1 cellular context compared by ENCODE assay signal in the genomic region with DNA sequence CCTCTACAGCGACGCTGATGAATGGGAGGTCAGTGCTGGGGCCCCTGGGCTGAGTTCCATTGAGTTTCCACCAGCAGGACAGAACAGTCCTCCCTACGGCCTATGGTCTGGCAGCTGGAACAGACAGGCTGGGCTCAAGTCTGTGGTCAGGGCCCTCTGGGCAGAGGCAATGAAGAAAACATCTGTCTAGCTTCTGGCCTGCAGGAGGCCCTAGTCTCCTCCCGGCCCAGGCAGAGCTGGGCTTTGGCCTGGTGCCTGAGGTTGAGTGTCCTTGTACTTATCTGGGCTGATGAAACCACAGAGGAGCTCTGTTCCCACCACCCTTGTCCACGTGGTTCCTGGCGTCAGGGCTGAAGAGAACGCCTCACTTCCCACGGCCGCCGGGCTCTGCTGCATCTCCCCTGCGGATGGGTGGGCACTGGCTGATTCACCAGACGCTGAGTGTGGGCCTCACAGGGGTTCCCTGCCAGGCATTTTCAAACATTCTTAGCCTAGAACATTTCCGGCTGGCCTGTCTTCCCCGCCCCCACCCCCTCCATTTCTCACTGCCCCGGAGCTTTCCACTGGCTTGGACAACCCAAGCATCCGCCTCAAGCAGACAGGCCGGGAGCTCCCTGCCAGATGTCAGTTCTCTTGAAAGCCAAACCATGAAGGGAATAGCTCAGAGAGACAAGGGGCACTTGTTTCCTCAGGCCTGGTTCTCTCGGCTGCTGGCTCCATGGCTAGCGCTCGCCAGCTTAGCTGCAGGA.
TF ChIP-seq lines count a peak whose summit lies in the region.

No MANE protein-coding gene starts in this region.

TF ChIP-seq in HepG2, 621 proteins besides CTCF, POLR2A, EP300 and RAD21 (continued from another document):
- TF ChIP-seq, protein P1, sequence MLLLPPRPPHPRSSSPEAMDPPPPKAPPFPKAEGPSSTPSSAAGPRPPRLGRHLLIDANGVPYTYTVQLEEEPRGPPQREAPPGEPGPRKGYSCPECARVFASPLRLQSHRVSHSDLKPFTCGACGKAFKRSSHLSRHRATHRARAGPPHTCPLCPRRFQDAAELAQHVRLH (CRISPR knock-in tag; IDR thresholded peaks at IDR 0.05; ENCODE audit: borderline replicate concordance, low read depth): peak; percentile 63; the same call in 1 of the 2 replicates
- TF ChIP-seq ZNF605 (CRISPR knock-in tag; IDR thresholded peaks at IDR 0.05): no peak
